In genomic region chr2:106158131-106158530, GRCh38 we compare ENCODE assay signal across 22 cellular contexts. TPM values are rescaled to one million over a fixed set of nuclear protein-coding genes. Genes with fewer than 3 reads are reported as not detected.
DNase-seq lines count a peak whose midpoint lies in the region; ATAC-seq and TF ChIP-seq lines count a peak whose summit lies in the region.
"Had no signal": no experiment of that assay in that cellular context is flagged by ENCODE, and none has a peak within 500 bp of the region (broad histone marks: within the 10 kb centered on the region; RNA-seq: fewer than 3 reads in every experiment).

No MANE protein-coding gene starts in this region.

- H3K27ac Mint-ChIP-seq in T-helper 1 cell treated with Interleukin-12 subunit alpha and Interleukin-12 subunit beta and Interleukin-4 antibody, amounts not matched to agents 30 μg/mL and 1 μg/mL, for 36 hours, result peak overlapping the region; percentile 97
- peak overlapping the region; percentile 95 for H3K27ac Mint-ChIP-seq in CD4-positive, alpha-beta T cell
- H3K27ac Mint-ChIP-seq in activated CD4-positive, alpha-beta memory T cell treated with anti-CD3 and anti-CD28 coated beads, Interleukin-2, amount 10 ng/mL, durations not matched to agents 7 days and 5 days, result peak overlapping the region; percentile 99
- H3K27ac Mint-ChIP-seq: memory B cell had no signal

- intact Hi-C loops in CD4-positive, alpha-beta T cell (cut with DNase I, micrococcal nuclease), result no loop called here
- intact Hi-C loops in lower lobe of right lung (cut with DNase I), result no loop called here

- no peak overlapping the region for H3K4me3 ChIP-seq in lower lobe of right lung
- H3K4me3 ChIP-seq: coronary artery, stomach had no signal

- no peaks in the 10 kb centered on the region for H3K36me3 ChIP-seq in lower lobe of right lung
- H3K36me3 ChIP-seq: brain microvascular endothelial cell had no signal

- peak overlapping the region; percentile 83 for H3K27ac ChIP-seq in CD4-positive, alpha-beta T cell (ENCODE audit: low read depth, low read length)
- no peak overlapping the region for H3K27ac ChIP-seq in lower lobe of right lung
- H3K27ac ChIP-seq: 22Rv1, brain microvascular endothelial cell, coronary artery, RWPE1 had no signal

- H3K4me3 Mint-ChIP-seq in T-helper 1 cell treated with Interleukin-12 subunit alpha and Interleukin-12 subunit beta and Interleukin-4 antibody, amounts not matched to agents 30 μg/mL and 1 μg/mL, for 36 hours, result peak overlapping the region; percentile 97
- H3K4me3 Mint-ChIP-seq in CD4-positive, alpha-beta T cell, result peak overlapping the region; percentile 89
- peak overlapping the region; percentile 93 for H3K4me3 Mint-ChIP-seq in activated CD4-positive, alpha-beta memory T cell treated with anti-CD3 and anti-CD28 coated beads, Interleukin-2, amount 10 ng/mL, durations not matched to agents 7 days and 5 days
- H3K4me3 Mint-ChIP-seq: memory B cell had no signal

- no peaks in the 10 kb centered on the region for H3K27me3 Mint-ChIP-seq in T-helper 1 cell treated with Interleukin-12 subunit alpha and Interleukin-12 subunit beta and Interleukin-4 antibody, amounts not matched to agents 30 μg/mL and 1 μg/mL, for 36 hours (ENCODE audit: low read depth)
- no peaks in the 10 kb centered on the region for H3K27me3 Mint-ChIP-seq in CD4-positive, alpha-beta T cell
- H3K27me3 Mint-ChIP-seq in activated CD4-positive, alpha-beta memory T cell treated with anti-CD3 and anti-CD28 coated beads, Interleukin-2, amount 10 ng/mL, durations not matched to agents 7 days and 5 days, result no peaks in the 10 kb centered on the region
- H3K27me3 Mint-ChIP-seq: memory B cell had no signal

- no peaks in the 10 kb centered on the region for H3K27me3 ChIP-seq in CD4-positive, alpha-beta T cell (ENCODE audit: control insufficient read depth, insufficient read depth, low read length)
- H3K27me3 ChIP-seq in lower lobe of right lung (ENCODE audit: low read depth), result no peaks in the 10 kb centered on the region
- H3K27me3 ChIP-seq: brain microvascular endothelial cell, stomach had no signal

- peaks cover 46% of the 10 kb centered on the region for H3K4me1 Mint-ChIP-seq in T-helper 1 cell treated with Interleukin-12 subunit alpha and Interleukin-12 subunit beta and Interleukin-4 antibody, amounts not matched to agents 30 μg/mL and 1 μg/mL, for 36 hours (ENCODE audit: low read depth)
- H3K4me1 Mint-ChIP-seq in CD4-positive, alpha-beta T cell (ENCODE audit: low read depth), result peaks cover 97% of the 10 kb centered on the region
- peaks cover 78% of the 10 kb centered on the region for H3K4me1 Mint-ChIP-seq in activated CD4-positive, alpha-beta memory T cell treated with anti-CD3 and anti-CD28 coated beads, Interleukin-2, amount 10 ng/mL, durations not matched to agents 7 days and 5 days

- H3K36me3 Mint-ChIP-seq in T-helper 1 cell treated with Interleukin-12 subunit alpha and Interleukin-12 subunit beta and Interleukin-4 antibody, amounts not matched to agents 30 μg/mL and 1 μg/mL, for 36 hours (ENCODE audit: low read depth), result peaks cover 58% of the 10 kb centered on the region
- peaks cover 74% of the 10 kb centered on the region for H3K36me3 Mint-ChIP-seq in CD4-positive, alpha-beta T cell (ENCODE audit: low read depth)
- peaks cover 84% of the 10 kb centered on the region for H3K36me3 Mint-ChIP-seq in activated CD4-positive, alpha-beta memory T cell treated with anti-CD3 and anti-CD28 coated beads, Interleukin-2, amount 10 ng/mL, durations not matched to agents 7 days and 5 days (ENCODE audit: low read depth)

- POLR2A ChIA-PET in CD4-positive, alpha-beta T cell (lab: Charles Lee), result interaction anchor here (0.8 to 5.5 kb wide), 4 partner anchors 10 to 36 kb away, joined by 3 to 69 read pairs (median 32); partner anchors contain the start of gene UXS1
- POLR2A ChIA-PET in activated CD4-positive, alpha-beta memory T cell treated with anti-CD3 and anti-CD28 coated beads, Interleukin-2, amount 10 ng/mL, durations not matched to agents 7 days and 5 days (lab: Charles Lee), result interaction anchor here (0.9 to 9.2 kb wide), 7 partner anchors 11 to 63 kb away, joined by 3 to 190 read pairs (median 17); partner anchors contain the start of gene UXS1

- H3K4me1 ChIP-seq in lower lobe of right lung, result peaks cover 18% of the 10 kb centered on the region

- H3K9me3 ChIP-seq in CD4-positive, alpha-beta T cell (ENCODE audit: control insufficient read depth, low read length), result peaks cover 19% of the 10 kb centered on the region
- H3K9me3 ChIP-seq in lower lobe of right lung, result peaks cover 13% of the 10 kb centered on the region

- H3K9me3 Mint-ChIP-seq in T-helper 1 cell treated with Interleukin-12 subunit alpha and Interleukin-12 subunit beta and Interleukin-4 antibody, amounts not matched to agents 30 μg/mL and 1 μg/mL, for 36 hours, result peaks cover 25% of the 10 kb centered on the region
- H3K9me3 Mint-ChIP-seq in CD4-positive, alpha-beta T cell, result peaks cover 7% of the 10 kb centered on the region
- H3K9me3 Mint-ChIP-seq in activated CD4-positive, alpha-beta memory T cell treated with anti-CD3 and anti-CD28 coated beads, Interleukin-2, amount 10 ng/mL, durations not matched to agents 7 days and 5 days, result peaks cover 30% of the 10 kb centered on the region

- no peak for ATAC-seq in CD4-positive, alpha-beta T cell (ENCODE audit: poor library complexity)
- peak; percentile 66 to 79 for ATAC-seq in lower lobe of right lung

- CTCF ChIA-PET in CD4-positive, alpha-beta T cell (lab: Charles Lee), result no interaction called here
- CTCF ChIA-PET in activated CD4-positive, alpha-beta memory T cell treated with anti-CD3 and anti-CD28 coated beads, Interleukin-2, amount 10 ng/mL, durations not matched to agents 7 days and 5 days (lab: Charles Lee), result interaction anchor here (0.9 to 5.8 kb wide), 6 partner anchors 12 to 64 kb away, joined by 3 to 68 read pairs (median 16); no protein-coding TSS in a partner anchor

- TF ChIP-seq CTCF in CD4-positive, alpha-beta T cell (IDR thresholded peaks at IDR 0.05), result no peak
- no peak for TF ChIP-seq CTCF in lower lobe of right lung (IDR thresholded peaks at IDR 0.05)

- no peak for DNase-seq in T-helper 1 cell
- no peak for DNase-seq in CD4-positive, alpha-beta T cell
- no peak for DNase-seq in activated CD4-positive, alpha-beta memory T cell treated with anti-CD3 and anti-CD28 coated beads, Interleukin-2, amount 10 ng/mL, durations not matched to agents 7 days and 5 days
- DNase-seq in lower lobe of right lung, result no peak
- no peak for DNase-seq in NAMALWA (ENCODE audit: low spot score)
- no peak for DNase-seq in NCI-H345 (lab: John Stamatoyannopoulos, UW)
- DNase-seq in inferior parietal cortex (ENCODE audit: extremely low spot score), result no peak
- DNase-seq: AML-193; brain microvascular endothelial cell; GOT3; islet precursor cell; Karpas-422; NCI-H1092 treated with DMSO at 0.1 percent for 48 hours; NCI-H2081 treated with DMSO at 0.1 percent for 48 hours; posterior cingulate gyrus; stimulated activated CD4-positive, alpha-beta T cell treated with anti-CD3 and anti-CD28 coated beads, Interleukin-1b, Interleukin-23, amount 100 ng/mL, for 48 hours; stomach had no signal

RNA-seq across cellular contexts. Expression of gene UXS1, which starts 36.0 kb away (rescaled TPM):
- 10 to 100 TPM; 59.3 to 67.1 TPM for total RNA-seq in CD4-positive, alpha-beta T cell
- 10 to 100 TPM; 74.4 to 74.6 TPM for total RNA-seq in activated CD4-positive, alpha-beta memory T cell treated with anti-CD3 and anti-CD28 coated beads, Interleukin-2, amount 10 ng/mL, durations not matched to agents 7 days and 5 days
- 60.0 TPM for total RNA-seq in lower lobe of right lung
